In genomic region chr22:27610164-27610563, GRCh38 we compare ENCODE assay signal across 5 cellular contexts.
DNase-seq lines count a peak whose midpoint lies in the region; ATAC-seq, FAIRE-seq and TF ChIP-seq lines count a peak whose summit lies in the region.
"Not testable (repeated sequence)": the region's sequence is repeated elsewhere in the genome, so short reads cannot be mapped to it uniquely, and the experiment has no call there.

No MANE protein-coding gene starts in this region.

- H3K9me1 ChIP-seq in K562 (ENCODE audit: control insufficient read depth, insufficient read depth, low read length): not testable (repeated sequence)

- peak overlapping the region; percentile 33 for H3K4me3 Mint-ChIP-seq in neural progenitor cell

- peaks cover 21% of the 10 kb centered on the region for H3K27me3 Mint-ChIP-seq in neural progenitor cell (ENCODE audit: insufficient read depth, low read depth)

- H3K27ac ChIP-seq in A673 (ENCODE audit: low read depth, low read length, poor library complexity, severe bottlenecking) (peak overlapping the region; percentile 67), SK-N-MC (peak overlapping the region; percentile 54; the same call in 1 of the 2 replicates)
- H3K27ac ChIP-seq in BLaER1 treated with 17β-estradiol and CSF1 and Interleukin-3, amounts not matched to agents 10 nM and 100 nM: peak overlapping the region in 5 of 11 experiments; percentile 20 to 62 (median 43); a peak in 4 of 22 replicates
- H3K27ac ChIP-seq in K562 (ENCODE audit: extremely low read depth, low read depth, low read length); neural progenitor cell: not testable (repeated sequence)

- peaks cover 67% of the 10 kb centered on the region for H3K4me1 Mint-ChIP-seq in neural progenitor cell

- H3K9me3 Mint-ChIP-seq in neural progenitor cell: not testable (repeated sequence)

- H2AFZ ChIP-seq in K562 (ENCODE audit: low read depth, low read length); neural progenitor cell (replicated peaks): not testable (repeated sequence)

- not testable (repeated sequence) for BruUV-seq in A673 (replicated peaks; lab: Mats Ljungman, UMichigan); K562 (replicated peaks; lab: Mats Ljungman, UMichigan)

- not testable (repeated sequence) for H3K36me3 ChIP-seq in A673 (ENCODE audit: insufficient read depth, low read length, poor library complexity, severe bottlenecking); BLaER1 treated with 17β-estradiol and CSF1 and Interleukin-3, amounts not matched to agents 10 nM and 100 nM; SK-N-MC (ENCODE audit: insufficient read depth, low read length); K562 (ENCODE audit: control insufficient read depth, insufficient read depth, low read length); neural progenitor cell

- not testable (repeated sequence) for H4K20me1 ChIP-seq in BLaER1 treated with 17β-estradiol and CSF1 and Interleukin-3, amounts not matched to agents 10 nM and 100 nM; K562 (replicated peaks; ENCODE audit: control insufficient read depth, insufficient read depth, low read length); neural progenitor cell (ENCODE audit: low read depth)

- CTCF ChIA-PET in A673 (lab: Charles Lee); K562 (lab: Yijun Ruan, JAX; ENCODE audit: low intra/inter-chr PET ratio): not testable (repeated sequence)

- WGBS in K562 (ENCODE audit: insufficient coverage, low coverage, missing lambda C conversion rate): 15% methylated on average over 2 of the region's 4 CpGs

- POLR2A ChIA-PET in A673 (lab: Charles Lee; ENCODE audit: low non-redundant PET); K562 (lab: Yijun Ruan, JAX): not testable (repeated sequence)

- H3K36me3 Mint-ChIP-seq in neural progenitor cell: not testable (repeated sequence)

- H3K27ac Mint-ChIP-seq in neural progenitor cell: peak overlapping the region; percentile 76

- H3K79me2 ChIP-seq in K562 (ENCODE audit: control insufficient read depth, insufficient read depth, low read length); neural progenitor cell (ENCODE audit: low read depth): not testable (repeated sequence)

- peaks cover 17% of the 10 kb centered on the region for H3K4me1 ChIP-seq in A673 (ENCODE audit: insufficient read depth, low read length, poor library complexity, severe bottlenecking)
- peaks cover 12 to 78% (median 51%) of the 10 kb centered on the region in 10 experiments for H3K4me1 ChIP-seq in BLaER1 treated with 17β-estradiol and CSF1 and Interleukin-3, amounts not matched to agents 10 nM and 100 nM
- peaks cover 0 to 21% of the 10 kb centered on the region in 2 experiments; a peak in 2 of 5 replicates for H3K4me1 ChIP-seq in K562 (replicated peaks in 1 of 2; ENCODE audit: control insufficient read depth in 2 of 2, insufficient read depth in 2 of 2, low read length in 2 of 2)
- peaks cover 33% of the 10 kb centered on the region for H3K4me1 ChIP-seq in neural progenitor cell

- ATAC-seq in K562: not testable (repeated sequence)

- not testable (repeated sequence) for FAIRE-seq in K562 (lab: Jason Lieb, UNC)

- peak overlapping the region in 7 of 11 experiments; percentile 44 to 74 (median 55); a peak in 9 of 22 replicates for H3K4me2 ChIP-seq in BLaER1 treated with 17β-estradiol and CSF1 and Interleukin-3, amounts not matched to agents 10 nM and 100 nM
- not testable (repeated sequence) for H3K4me2 ChIP-seq in K562 (ENCODE audit: insufficient read depth, low read length); neural progenitor cell

- not testable (repeated sequence) for H3K27me3 ChIP-seq in A673 (replicated peaks; ENCODE audit: insufficient read depth, low read depth, low read length, poor library complexity); BLaER1 treated with 17β-estradiol and CSF1 and Interleukin-3, amounts not matched to agents 10 nM and 100 nM
- H3K27me3 ChIP-seq in K562 (ENCODE audit: control insufficient read depth in 2 of 2, insufficient read depth in 2 of 2, low read length in 2 of 2): peaks cover 4 to 29% of the 10 kb centered on the region in 2 experiments; a peak in 4 of 5 replicates
- H3K27me3 ChIP-seq in neural progenitor cell: peaks cover 11% of the 10 kb centered on the region

- in situ Hi-C loops in K562 (cut with MboI): not testable (repeated sequence)

- not testable (repeated sequence) for TF ChIP-seq EP300 in K562 (IDR thresholded peaks at IDR 0.05; ENCODE audit: low read length)

- H3K4me3 ChIP-seq in A673 (ENCODE audit: low read depth, low read length, poor library complexity, severe bottlenecking); BLaER1 treated with 17β-estradiol and CSF1 and Interleukin-3, amounts not matched to agents 10 nM and 100 nM; SK-N-MC; K562; neural progenitor cell: not testable (repeated sequence)

- H3K9ac ChIP-seq in BLaER1 treated with 17β-estradiol and CSF1 and Interleukin-3, amounts not matched to agents 10 nM and 100 nM: peak overlapping the region in 1 of 11 experiments; percentile 48; a peak in 1 of 22 replicates
- not testable (repeated sequence) for H3K9ac ChIP-seq in SK-N-MC (ENCODE audit: insufficient read length); K562 (ENCODE audit: insufficient read depth in 1 of 2, low read depth in 2 of 2, low read length in 2 of 2); neural progenitor cell

- not testable (repeated sequence) for TF ChIP-seq POLR2A in K562 (conservative IDR thresholded peaks at IDR 0.05)

- not testable (repeated sequence) for TF ChIP-seq RAD21 in K562 (CRISPR knock-in tag; conservative IDR thresholded peaks at IDR 0.05 in 1 of 2, IDR thresholded peaks at IDR 0.05 in 1 of 2)

- not testable (repeated sequence) for H3K9me3 ChIP-seq in A673 (ENCODE audit: low read depth, low read length, poor library complexity, severe bottlenecking); BLaER1 treated with 17β-estradiol and CSF1 and Interleukin-3, amounts not matched to agents 10 nM and 100 nM (replicated peaks in 1 of 11); SK-N-MC (ENCODE audit: low read depth, low read length); K562 (replicated peaks; ENCODE audit: control insufficient read depth, insufficient read depth, low read depth, low read length); neural progenitor cell (ENCODE audit: low read depth)

- peaks cover 28% of the 10 kb centered on the region for H3F3A ChIP-seq in neural progenitor cell (ENCODE audit: low read depth)

- DNase-seq in A673 (ENCODE audit: low spot score); SK-N-MC (ENCODE audit: low read depth, low spot score); K562 (ENCODE audit: extremely low read depth in 1 of 4, low spot score in 3 of 4); neural progenitor cell (ENCODE audit: low spot score): not testable (repeated sequence)

- TF ChIP-seq CTCF in A673 (conservative IDR thresholded peaks at IDR 0.05; ENCODE audit: low read depth, low read length); K562 (IDR thresholded peaks at IDR 0.05 in 2 of 3, conservative IDR thresholded peaks at IDR 0.05 in 1 of 3; ENCODE audit: insufficient read depth in 2 of 3, low read depth in 1 of 3, low read length in 3 of 3); neural progenitor cell (IDR thresholded peaks at IDR 0.05): not testable (repeated sequence)

- intact Hi-C loops in A673 (cut with micrococcal nuclease; ENCODE audit: unreplicated experiment); K562 (cut with micrococcal nuclease): not testable (repeated sequence)

TF ChIP-seq in K562, 482 proteins besides CTCF, POLR2A, EP300 and RAD21:
- peak; percentile 11 for TF ChIP-seq ZNF146 (CRISPR knock-in tag; IDR thresholded peaks at IDR 0.05; ENCODE audit: unreplicated experiment)
